ENCODE assay signal across 36 cellular contexts in the genomic region with DNA sequence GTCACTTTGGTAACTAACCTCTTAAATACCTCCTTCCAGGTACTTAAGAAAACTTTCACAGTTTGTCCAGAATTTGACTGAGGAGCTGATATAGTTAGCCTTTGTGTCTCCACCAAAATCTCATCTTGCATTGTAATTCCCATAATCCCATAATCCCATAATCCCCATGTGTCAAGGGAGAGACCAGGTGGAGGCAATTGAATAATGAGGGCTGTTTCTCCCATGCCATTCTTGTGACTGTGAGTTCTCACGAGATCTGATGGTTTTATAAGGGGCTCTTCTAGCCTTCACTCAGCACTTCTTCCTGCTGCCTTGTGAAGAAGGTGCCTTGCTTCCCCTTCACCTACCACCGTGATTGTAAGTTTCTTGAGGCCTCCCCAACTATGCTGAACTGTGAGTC. TPM values are rescaled to one million over a fixed set of nuclear protein-coding genes. Genes with fewer than 3 reads are reported as not detected.
"Had no signal": no experiment of that assay in that cellular context is flagged by ENCODE, and none has a peak within 500 bp of the region (broad histone marks: within the 10 kb centered on the region; RNA-seq: fewer than 3 reads in every experiment).

No MANE protein-coding gene starts in this region.

- H3K36me3 Mint-ChIP-seq: activated CD8-positive, alpha-beta memory T cell treated with anti-CD3 and anti-CD28 coated beads, Interleukin-2, amount 10 ng/mL, durations not matched to agents 7 days and 5 days; activated naive CD4-positive, alpha-beta T cell treated with anti-CD3 and anti-CD28 coated beads, Interleukin-2, amount 10 ng/mL, durations not matched to agents 7 days and 5 days; activated naive CD8-positive, alpha-beta T cell; brain had no signal

- H3K9me3 Mint-ChIP-seq: brain had no signal

- DNase-seq: activated CD4-positive, alpha-beta memory T cell treated with anti-CD3 and anti-CD28 coated beads, Interleukin-2, amount 10 ng/mL, durations not matched to agents 7 days and 5 days; activated CD4-positive, alpha-beta T cell treated with anti-CD3 and anti-CD28 coated beads for 1 hour; activated CD4-positive, alpha-beta T cell treated with anti-CD3 and anti-CD28 coated beads for 48 hours; activated CD4-positive, CD25-positive, alpha-beta regulatory T cell; activated CD8-positive, alpha-beta memory T cell treated with anti-CD3 and anti-CD28 coated beads for 24 hours; activated CD8-positive, alpha-beta memory T cell treated with anti-CD3 and anti-CD28 coated beads, Interleukin-2, amount 10 ng/mL, durations not matched to agents 7 days and 5 days; activated CD8-positive, alpha-beta memory T cell treated with anti-CD3 and anti-CD28 coated beads, Interleukin-2, amount 50 U/mL, for 48 hours; activated effector memory CD4-positive, alpha-beta T cell treated with Interleukin-2 at 50 U/mL for 16 hours; activated naive CD4-positive, alpha-beta T cell treated with anti-CD3 and anti-CD28 coated beads, Interleukin-2, amount 10 ng/mL, durations not matched to agents 7 days and 5 days; activated naive CD8-positive, alpha-beta T cell treated with anti-CD3 and anti-CD28 coated beads, Interleukin-2, amount 50 U/mL, for 24 hours; activated T-cell treated with anti-CD3 and anti-CD28 coated beads, Interleukin-2, amount 50 U/mL, for 48 hours; anterior cingulate cortex; caudate nucleus; cerebellar nuclear complex; NCI-H1092 treated with DMSO at 0.1 percent for 48 hours; NCI-H1417; NCI-H146; NCI-H187; NCI-H2029 treated with DMSO at 0.1 percent for 48 hours; NCI-H2107; NCI-H2171; NCI-H510A; NCI-H69; NK-92 treated with Interleukin-12 subunit alpha and Interleukin-12 subunit beta, amount 100 ng/mL, for 24 hours; PC-3; Peyer's patch; RPMI8226; SIG-M5; SW 1271; T-helper 1 cell; T-helper 2 cell; T-helper 9 cell had no signal

- H3K27ac Mint-ChIP-seq: activated CD4-positive, alpha-beta memory T cell treated with anti-CD3 and anti-CD28 coated beads, Interleukin-2, amount 10 ng/mL, durations not matched to agents 7 days and 5 days; activated CD8-positive, alpha-beta memory T cell treated with anti-CD3 and anti-CD28 coated beads, Interleukin-2, amount 10 ng/mL, durations not matched to agents 7 days and 5 days; activated naive CD4-positive, alpha-beta T cell treated with anti-CD3 and anti-CD28 coated beads, Interleukin-2, amount 10 ng/mL, durations not matched to agents 7 days and 5 days; activated naive CD8-positive, alpha-beta T cell; activated naive CD8-positive, alpha-beta T cell treated with anti-CD3 and anti-CD28 coated beads, Interleukin-2, amount 50 U/mL, for 24 hours; brain had no signal

- ATAC-seq: activated CD8-positive, alpha-beta memory T cell treated with anti-CD3 and anti-CD28 coated beads, Interleukin-2, amount 10 ng/mL, durations not matched to agents 7 days and 5 days; activated naive CD8-positive, alpha-beta T cell treated with anti-CD3 and anti-CD28 coated beads, Interleukin-2, amount 50 U/mL, for 24 hours; PC-3 had no signal

- H3K4me3 Mint-ChIP-seq: activated CD4-positive, alpha-beta memory T cell treated with anti-CD3 and anti-CD28 coated beads, Interleukin-2, amount 10 ng/mL, durations not matched to agents 7 days and 5 days; activated CD8-positive, alpha-beta memory T cell treated with anti-CD3 and anti-CD28 coated beads, Interleukin-2, amount 10 ng/mL, durations not matched to agents 7 days and 5 days; activated naive CD4-positive, alpha-beta T cell treated with anti-CD3 and anti-CD28 coated beads, Interleukin-2, amount 10 ng/mL, durations not matched to agents 7 days and 5 days; activated naive CD8-positive, alpha-beta T cell; activated naive CD8-positive, alpha-beta T cell treated with anti-CD3 and anti-CD28 coated beads, Interleukin-2, amount 50 U/mL, for 24 hours; brain had no signal

- H3K4me1 Mint-ChIP-seq: activated CD4-positive, alpha-beta memory T cell treated with anti-CD3 and anti-CD28 coated beads, Interleukin-2, amount 10 ng/mL, durations not matched to agents 7 days and 5 days; activated CD8-positive, alpha-beta memory T cell treated with anti-CD3 and anti-CD28 coated beads, Interleukin-2, amount 10 ng/mL, durations not matched to agents 7 days and 5 days; activated naive CD4-positive, alpha-beta T cell treated with anti-CD3 and anti-CD28 coated beads, Interleukin-2, amount 10 ng/mL, durations not matched to agents 7 days and 5 days; activated naive CD8-positive, alpha-beta T cell treated with anti-CD3 and anti-CD28 coated beads, Interleukin-2, amount 50 U/mL, for 24 hours had no signal

- H3K9me3 ChIP-seq: Peyer's patch had no signal

- H3K27me3 Mint-ChIP-seq: activated CD4-positive, alpha-beta memory T cell treated with anti-CD3 and anti-CD28 coated beads, Interleukin-2, amount 10 ng/mL, durations not matched to agents 7 days and 5 days; activated CD8-positive, alpha-beta memory T cell treated with anti-CD3 and anti-CD28 coated beads, Interleukin-2, amount 10 ng/mL, durations not matched to agents 7 days and 5 days; activated naive CD4-positive, alpha-beta T cell treated with anti-CD3 and anti-CD28 coated beads, Interleukin-2, amount 10 ng/mL, durations not matched to agents 7 days and 5 days; activated naive CD8-positive, alpha-beta T cell had no signal

- H3K4me3 ChIP-seq: Peyer's patch had no signal

- H3K4me1 ChIP-seq: Peyer's patch had no signal

- H3K27ac ChIP-seq: Peyer's patch, VCaP had no signal

- H3K36me3 ChIP-seq: Peyer's patch had no signal

- H3K27me3 ChIP-seq: Peyer's patch had no signal

RNA-seq across cellular contexts. Expression of a gene that starts 7.8 kb away (rescaled TPM):
- total RNA-seq: activated CD4-positive, alpha-beta memory T cell treated with anti-CD3 and anti-CD28 coated beads, Interleukin-2, amount 10 ng/mL, durations not matched to agents 7 days and 5 days; M059J had no signal
